ENCODE assay signal across 15 cellular contexts in the genomic region with DNA sequence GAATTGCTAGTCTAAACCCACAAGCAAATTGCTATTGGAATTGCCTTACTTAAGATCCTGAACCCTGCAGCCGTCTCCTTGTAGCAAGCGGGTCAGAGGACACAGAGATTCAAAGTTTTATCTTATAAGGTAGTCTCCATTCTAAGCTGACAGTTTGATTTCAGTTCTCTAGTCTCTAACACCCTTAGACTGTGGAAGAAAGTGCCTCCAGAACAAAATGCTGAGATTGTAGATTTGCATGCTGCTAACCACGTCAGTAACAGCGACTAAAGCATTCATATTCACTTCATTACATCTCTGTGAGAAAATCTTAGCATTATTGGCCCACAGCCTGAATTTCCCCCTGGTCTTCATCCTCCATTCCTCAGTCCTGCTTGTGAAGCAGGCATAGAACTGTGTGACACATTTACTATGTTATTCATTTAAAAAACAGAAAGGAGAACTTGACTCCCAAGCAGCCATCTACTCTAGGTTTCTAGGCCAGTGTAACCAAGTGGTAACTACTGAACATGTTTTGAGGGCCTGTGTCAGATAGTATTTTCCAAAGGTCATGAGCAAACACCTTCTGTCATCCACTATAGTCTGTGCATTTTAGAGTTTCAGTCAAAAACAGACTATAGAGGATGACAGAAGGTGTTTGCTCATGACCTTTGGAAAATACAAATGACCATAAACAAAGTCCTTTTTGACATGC. TPM values are rescaled to one million over a fixed set of nuclear protein-coding genes. Genes with fewer than 3 reads are reported as not detected.
DNase-seq lines count a peak whose midpoint lies in the region; ATAC-seq and TF ChIP-seq lines count a peak whose summit lies in the region.
"Had no signal": no experiment of that assay in that cellular context is flagged by ENCODE, and none has a peak within 500 bp of the region (broad histone marks: within the 10 kb centered on the region; RNA-seq: fewer than 3 reads in every experiment).

No MANE protein-coding gene starts in this region.

- H2AFZ ChIP-seq in mammary epithelial cell (ENCODE audit: low read depth, low read length) (no peak overlapping the region), Karpas-422 (ENCODE audit: low read length) (no peak overlapping the region)

- H4K20me1 ChIP-seq in mammary epithelial cell (ENCODE audit: insufficient read depth, low read length) (no peaks in the 10 kb centered on the region), Karpas-422 (ENCODE audit: insufficient read depth, low read depth, low read length) (peaks cover 12% of the 10 kb centered on the region; the same call in 1 of the 2 replicates)

- H3K27ac ChIP-seq in mammary epithelial cell (ENCODE audit: insufficient read depth, low read depth, low read length), result no peak overlapping the region
- H3K27ac ChIP-seq in Karpas-422 (ENCODE audit: low read length), result no peak overlapping the region; the same call in 1 of the 2 replicates

- no peak overlapping the region for H3K9ac ChIP-seq in mammary epithelial cell (ENCODE audit: insufficient read depth, low read length)
- H3K9ac ChIP-seq in Karpas-422 (ENCODE audit: low read length), result no peak overlapping the region
- H3K9ac ChIP-seq: SK-N-SH had no signal

- H3K4me1 ChIP-seq in mammary epithelial cell (ENCODE audit: insufficient read depth, low read length) (peaks cover 3% of the 10 kb centered on the region), Karpas-422 (ENCODE audit: low read length) (peaks cover 51% of the 10 kb centered on the region)

- no peaks in the 10 kb centered on the region for H3K9me3 Mint-ChIP-seq in MCF 10A (ENCODE audit: unreplicated experiment)
- H3K9me3 Mint-ChIP-seq in stimulated activated naive B cell treated with anti-CD40 and anti-IgM and Interleukin-4, amounts not matched to agents 10 μg/mL and 1 μg/mL and 100 μg/mL, for 72 hours, result no peaks in the 10 kb centered on the region
- H3K9me3 Mint-ChIP-seq: activated naive CD8-positive, alpha-beta T cell treated with anti-CD3 and anti-CD28 coated beads, Interleukin-2, amount 10 ng/mL, durations not matched to agents 7 days and 5 days had no signal

- peaks cover 34% of the 10 kb centered on the region for H3K36me3 Mint-ChIP-seq in MCF 10A (ENCODE audit: insufficient read depth, unreplicated experiment)
- H3K36me3 Mint-ChIP-seq in stimulated activated naive B cell treated with anti-CD40 and anti-IgM and Interleukin-4, amounts not matched to agents 10 μg/mL and 1 μg/mL and 100 μg/mL, for 72 hours, result peaks cover 10 to 32% of the 10 kb centered on the region in 2 donors

- peak; percentile 89 to 92 for ATAC-seq in stimulated activated naive B cell treated with anti-CD40 and anti-IgM and Interleukin-4, amounts not matched to agents 10 μg/mL and 1 μg/mL and 100 μg/mL, for 72 hours (replicated peaks)
- ATAC-seq in GM18511 (IDR thresholded peaks at IDR 0.05; ENCODE audit: unreplicated experiment), result no peak
- ATAC-seq: K562, left lobe of liver had no signal

- H3K9me3 ChIP-seq in mammary epithelial cell (replicated peaks; ENCODE audit: insufficient read depth, low read length) (no peaks in the 10 kb centered on the region), Karpas-422 (ENCODE audit: low read length) (no peaks in the 10 kb centered on the region)
- H3K9me3 ChIP-seq: SK-N-SH had no signal

- H3K4me3 Mint-ChIP-seq in MCF 10A (ENCODE audit: unreplicated experiment), result no peak overlapping the region
- peak overlapping the region; percentile 46 to 49 for H3K4me3 Mint-ChIP-seq in stimulated activated naive B cell treated with anti-CD40 and anti-IgM and Interleukin-4, amounts not matched to agents 10 μg/mL and 1 μg/mL and 100 μg/mL, for 72 hours

- peaks cover 69% of the 10 kb centered on the region for H3K79me2 ChIP-seq in mammary epithelial cell (ENCODE audit: insufficient read depth, low read length)
- peaks cover 87% of the 10 kb centered on the region for H3K79me2 ChIP-seq in Karpas-422 (ENCODE audit: low read length)

- CTCF ChIA-PET in MCF 10A (lab: Yijun Ruan, JAX), result no interaction called here
- CTCF ChIA-PET in mammary epithelial cell (lab: Charles Lee; ENCODE audit: low non-redundant PET), result no interaction called here

- H3K27me3 ChIP-seq in mammary epithelial cell (ENCODE audit: insufficient read depth, low read length), result no peaks in the 10 kb centered on the region
- no peaks in the 10 kb centered on the region for H3K27me3 ChIP-seq in Karpas-422 (ENCODE audit: low read length)

- peak overlapping the region; percentile 14 for H3K27ac Mint-ChIP-seq in MCF 10A (ENCODE audit: low read depth, unreplicated experiment)
- peak overlapping the region; percentile 93 for H3K27ac Mint-ChIP-seq in stimulated activated naive B cell treated with anti-CD40 and anti-IgM and Interleukin-4, amounts not matched to agents 10 μg/mL and 1 μg/mL and 100 μg/mL, for 72 hours

- intact Hi-C loops in MCF 10A (cut with micrococcal nuclease), result no loop called here
- intact Hi-C loops in mammary epithelial cell (cut with micrococcal nuclease), result no loop called here

- H3K27me3 Mint-ChIP-seq in MCF 10A (ENCODE audit: insufficient read depth, unreplicated experiment), result no peaks in the 10 kb centered on the region
- no peaks in the 10 kb centered on the region for H3K27me3 Mint-ChIP-seq in stimulated activated naive B cell treated with anti-CD40 and anti-IgM and Interleukin-4, amounts not matched to agents 10 μg/mL and 1 μg/mL and 100 μg/mL, for 72 hours
- H3K27me3 Mint-ChIP-seq: activated naive CD8-positive, alpha-beta T cell treated with anti-CD3 and anti-CD28 coated beads, Interleukin-2, amount 10 ng/mL, durations not matched to agents 7 days and 5 days had no signal

- H3K9me2 ChIP-seq in Karpas-422 (replicated peaks; ENCODE audit: insufficient read depth, low read length), result no peaks in the 10 kb centered on the region
- H3K9me2 ChIP-seq: SK-N-SH had no signal

- BruUV-seq in MCF 10A (replicated peaks; lab: Mats Ljungman, UMichigan), result no TSS peak
- BruUV-seq in mammary epithelial cell (replicated peaks; lab: Mats Ljungman, UMichigan), result no TSS peak

- H3K4me3 ChIP-seq in mammary epithelial cell (replicated peaks in 1 of 3; ENCODE audit: insufficient read depth in 1 of 3, low read depth in 2 of 3, low read length in 3 of 3), result no peak overlapping the region
- no peak overlapping the region for H3K4me3 ChIP-seq in Karpas-422 (ENCODE audit: low read length)
- H3K4me3 ChIP-seq: K562 had no signal

- peaks cover 4% of the 10 kb centered on the region for H3K36me3 ChIP-seq in mammary epithelial cell (ENCODE audit: insufficient read depth, low read length)
- no peaks in the 10 kb centered on the region for H3K36me3 ChIP-seq in Karpas-422 (ENCODE audit: insufficient read depth, low read length)

- in situ Hi-C loops in mammary epithelial cell (cut with MboI; ENCODE audit: low sequenced_read_pairs in 2 of 2) (no loop called here), KBM-7 (cut with MboI; ENCODE audit: low pct_unique_long_range_greater_than_20kb, low sequenced_read_pairs) (no loop called here)

- no peak for DNase-seq in MCF 10A (ENCODE audit: unreplicated experiment)
- no peak for DNase-seq in mammary epithelial cell
- DNase-seq in Karpas-422, result no peak
- DNase-seq in astrocyte of the hippocampus (ENCODE audit: low read depth, low spot score), result peak; percentile 7
- no peak for DNase-seq in stimulated activated naive B cell treated with anti-CD40 and anti-IgM and Interleukin-4, amounts not matched to agents 10 μg/mL and 1 μg/mL and 100 μg/mL, for 72 hours
- no peak for DNase-seq in Kasumi-1 (lab: John Stamatoyannopoulos, UW)
- DNase-seq in KBM-7, result no peak
- DNase-seq: activated naive CD8-positive, alpha-beta T cell treated with anti-CD3 and anti-CD28 coated beads, Interleukin-2, amount 10 ng/mL, durations not matched to agents 7 days and 5 days; effector memory CD4-positive, alpha-beta T cell; hippocampal formation; NCI-H1417 treated with DMSO at 0.1 percent for 48 hours; SK-N-SH had no signal

- POLR2A ChIA-PET in MCF 10A (lab: Yijun Ruan, JAX), result no interaction called here

- H3K4me2 ChIP-seq in mammary epithelial cell (ENCODE audit: insufficient read depth, low read depth, low read length), result no peak overlapping the region
- H3K4me2 ChIP-seq in Karpas-422 (ENCODE audit: low read depth, low read length, poor library complexity, severe bottlenecking), result peak overlapping the region; percentile 10
- H3K4me2 ChIP-seq: SK-N-SH had no signal

- 93% methylated on average over 4 of the region's 4 CpGs for WGBS in mammary epithelial cell (ENCODE audit: low coverage, missing lambda C conversion rate)

- TF ChIP-seq CTCF in MCF 10A (IDR thresholded peaks at IDR 0.05; ENCODE audit: unreplicated experiment) (no peak), mammary epithelial cell (conservative IDR thresholded peaks at IDR 0.05 in 1 of 2, IDR thresholded peaks at IDR 0.05 in 1 of 2; ENCODE audit: extremely low read depth in 1 of 2, insufficient read depth in 1 of 2, low read depth in 1 of 2, low read length in 2 of 2) (no peak)

- H3K4me1 Mint-ChIP-seq in MCF 10A (ENCODE audit: insufficient read depth, unreplicated experiment), result peaks cover 11% of the 10 kb centered on the region
- H3K4me1 Mint-ChIP-seq in stimulated activated naive B cell treated with anti-CD40 and anti-IgM and Interleukin-4, amounts not matched to agents 10 μg/mL and 1 μg/mL and 100 μg/mL, for 72 hours, result peaks cover 24 to 33% of the 10 kb centered on the region in 2 donors

- dilution Hi-C loops in mammary epithelial cell (cut with HindIII; ENCODE audit: low sequenced_read_pairs), result no loop called here

RNA-seq across cellular contexts. Expression of a gene that starts 27.4 kb away (rescaled TPM):
- 152 and 167 TPM in 2 replicates for total RNA-seq in MCF 10A (2022)
- total RNA-seq in mammary epithelial cell, result 100 to 1,000 TPM in 1 of 2 donors, 10 to 100 TPM in 1; 84.7 to 115 TPM
- polyA plus RNA-seq in mammary epithelial cell, result 76.6 TPM
- 76.4 TPM for polyA minus RNA-seq in mammary epithelial cell
- 86.4 and 113 TPM in 2 replicates for total RNA-seq in Karpas-422 (2014; rRNA removed; shearing (Covaris generic); ENCODE audit: low replicate concordance)

RNA-seq across cellular contexts. Expression of a gene that starts 44.0 kb away (rescaled TPM):
- total RNA-seq in MCF 10A (2022) (18.8 and 26.1 TPM in 2 replicates), mammary epithelial cell (10 to 100 TPM in 1 of 2 donors, 1 to 10 TPM in 1; 8.1 to 10.2 TPM)
- 4.7 TPM for polyA plus RNA-seq in mammary epithelial cell
- polyA minus RNA-seq in mammary epithelial cell, result 2.9 TPM
- total RNA-seq in Karpas-422 (2014; rRNA removed; shearing (Covaris generic); ENCODE audit: low replicate concordance), result 36.1 and 86.7 TPM in 2 replicates

RNA-seq across cellular contexts. Expression of a gene that starts 47.3 kb away (rescaled TPM):
- total RNA-seq in MCF 10A (2022) (9.2 and 11.5 TPM in 2 replicates), mammary epithelial cell (10 to 100 TPM; 11.3 to 17.8 TPM)
- 19.4 TPM for polyA plus RNA-seq in mammary epithelial cell
- 45.2 TPM for polyA minus RNA-seq in mammary epithelial cell
- total RNA-seq in Karpas-422 (2014; rRNA removed; shearing (Covaris generic); ENCODE audit: low replicate concordance), result 20.5 and 33.8 TPM in 2 replicates
